In the genomic region with DNA sequence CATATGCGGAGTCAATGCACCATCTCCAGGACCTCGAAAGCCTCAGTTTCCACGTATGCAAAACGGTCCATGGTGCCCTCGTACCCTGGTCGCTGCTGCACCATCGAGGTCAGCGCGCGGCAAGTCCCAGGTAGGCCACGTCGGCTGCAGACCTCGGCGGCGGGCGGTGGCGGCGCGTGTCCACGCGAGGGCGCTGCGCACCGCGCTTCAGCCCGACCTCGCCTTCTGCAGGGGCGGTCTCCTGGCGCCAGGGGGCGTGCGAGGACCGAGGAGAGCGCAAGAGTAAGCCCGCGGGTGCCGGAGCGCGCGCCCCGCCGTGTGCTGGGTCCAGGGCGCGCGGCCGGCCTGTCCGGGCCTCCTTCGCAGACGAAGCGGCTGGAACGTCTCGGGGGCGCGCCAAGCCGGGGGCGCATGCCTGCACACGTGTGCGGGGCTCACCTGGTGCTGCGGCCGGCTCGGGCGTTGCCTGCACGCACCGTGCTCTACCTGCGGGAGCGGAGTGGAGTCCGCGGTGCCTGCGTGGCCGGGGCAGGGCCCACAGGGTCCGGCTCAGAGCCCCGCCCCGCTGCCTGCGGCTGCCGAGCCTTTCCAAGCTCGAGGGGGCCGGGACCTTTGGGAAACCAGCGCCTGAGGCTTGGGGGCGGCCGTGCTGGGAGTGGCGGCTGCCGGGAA, we compare ENCODE assay signal across 8 cellular contexts. TPM values are rescaled to one million over a fixed set of nuclear protein-coding genes. Genes with fewer than 3 reads are reported as not detected.
DNase-seq lines count a peak whose midpoint lies in the region; ATAC-seq and TF ChIP-seq lines count a peak whose summit lies in the region.

No MANE protein-coding gene starts in this region.

- DNase-seq in G401 (ENCODE audit: low spot score), result peak; percentile 81
- peak; percentile 86 to 87 for DNase-seq in Kasumi-1 (lab: John Stamatoyannopoulos, UW)
- DNase-seq in amniotic epithelial cell (ENCODE audit: low read depth), result peak; percentile 71
- DNase-seq in left ventricle myocardium superior, result peak; percentile 95
- DNase-seq in progenitor cell of endocrine pancreas (ENCODE audit: low spot score, unreplicated experiment), result peak; percentile 92
- DNase-seq in upper lobe of left lung, result peak; percentile 87 to 99

- peak; percentile 80 for TF ChIP-seq CTCF in SU-DHL-6 (IDR thresholded peaks at IDR 0.05; ENCODE audit: insufficient read depth, low read length, poor library complexity, severe bottlenecking)
- peak; percentile 100 for TF ChIP-seq CTCF in progenitor cell of endocrine pancreas (IDR thresholded peaks at IDR 0.05; ENCODE audit: unreplicated experiment)
- TF ChIP-seq CTCF in upper lobe of left lung (IDR thresholded peaks at IDR 0.05), result peak; percentile 100

- H3K27ac ChIP-seq in SU-DHL-6 (ENCODE audit: low read depth, low read length) (no peak overlapping the region), upper lobe of left lung (peak overlapping the region in 1 of 4 donors; percentile 26)

- in situ Hi-C loops in G401 (cut with HindIII; ENCODE audit: low sequenced_read_pairs), result no loop called here

- WGBS in upper lobe of left lung, 2 donors, result 6 to 9% methylated on average over 21 to 26 of the region's 81 CpGs

- TF ChIP-seq POLR2A in upper lobe of left lung (IDR thresholded peaks at IDR 0.05), result peak in 1 of 4 donors; percentile 24

- H3K36me3 ChIP-seq in SU-DHL-6 (ENCODE audit: low read length), result no peaks in the 10 kb centered on the region
- peaks cover 0 to 25% (median 8%) of the 10 kb centered on the region in 4 donors for H3K36me3 ChIP-seq in upper lobe of left lung

- no peak overlapping the region for H2AFZ ChIP-seq in SU-DHL-6 (ENCODE audit: low read depth, low read length, severe bottlenecking)

- H3K4me2 ChIP-seq in SU-DHL-6 (ENCODE audit: low read depth, low read length, poor library complexity, severe bottlenecking), result peak overlapping the region; percentile 34

- H3K27me3 Mint-ChIP-seq in progenitor cell of endocrine pancreas, result no peaks in the 10 kb centered on the region

- H3K9me3 ChIP-seq in SU-DHL-6 (ENCODE audit: insufficient read depth, low read length), result no peaks in the 10 kb centered on the region
- no peaks in the 10 kb centered on the region for H3K9me3 ChIP-seq in upper lobe of left lung

- H3K4me3 Mint-ChIP-seq in progenitor cell of endocrine pancreas (ENCODE audit: low read depth), result no peak overlapping the region

- H3K4me1 ChIP-seq in upper lobe of left lung, result peaks cover 7 to 14% (median 9%) of the 10 kb centered on the region in 4 donors

- no peak for TF ChIP-seq EP300 in upper lobe of left lung (IDR thresholded peaks at IDR 0.05)

- no peaks in the 10 kb centered on the region for H3K9me3 Mint-ChIP-seq in progenitor cell of endocrine pancreas (ENCODE audit: low read depth)

- no peak overlapping the region for H3K9ac ChIP-seq in SU-DHL-6 (ENCODE audit: low read length)

- no peaks in the 10 kb centered on the region for H3K9me2 ChIP-seq in SU-DHL-6 (replicated peaks; ENCODE audit: insufficient read depth, low read length)

- no peaks in the 10 kb centered on the region for H4K20me1 ChIP-seq in SU-DHL-6 (ENCODE audit: low read depth, low read length)

- no peak overlapping the region for H3K27ac Mint-ChIP-seq in progenitor cell of endocrine pancreas

- H3K36me3 Mint-ChIP-seq in progenitor cell of endocrine pancreas (ENCODE audit: insufficient read depth), result peaks cover 11% of the 10 kb centered on the region

- H3K27me3 ChIP-seq in SU-DHL-6 (ENCODE audit: low read length) (no peaks in the 10 kb centered on the region), upper lobe of left lung (no peaks in the 10 kb centered on the region)

- no peaks in the 10 kb centered on the region for H3K4me1 Mint-ChIP-seq in progenitor cell of endocrine pancreas (ENCODE audit: low read depth)

- no peaks in the 10 kb centered on the region for H3K79me2 ChIP-seq in SU-DHL-6 (ENCODE audit: insufficient read depth, low read length)

- ATAC-seq in GM21825 (IDR thresholded peaks at IDR 0.05; ENCODE audit: unreplicated experiment) (peak; percentile 93), left ventricle myocardium superior (peak; percentile 93), upper lobe of left lung (ENCODE audit: low FRiP score in 2 of 2) (peak; percentile 93 to 96)

- H3F3A ChIP-seq in SU-DHL-6 (ENCODE audit: insufficient read depth), result no peaks in the 10 kb centered on the region

- H3K4me3 ChIP-seq in SU-DHL-6 (ENCODE audit: insufficient read depth, low read length, poor library complexity, severe bottlenecking) (peak overlapping the region; percentile 14), upper lobe of left lung (peak overlapping the region; percentile 46 to 76 (median 66))

- intact Hi-C loops in left ventricle myocardium superior (cut with micrococcal nuclease), result loop anchor here (10.0 kb wide), 1 partner anchor 1595 kb away; no protein-coding TSS in a partner anchor

RNA-seq across cellular contexts. Expression of a gene that starts 54.0 kb away (rescaled TPM):
- total RNA-seq in G401 (2014; rRNA removed; shearing (Covaris generic)), result 426 and 496 TPM in 2 replicates
- total RNA-seq in left ventricle myocardium superior (64.8 TPM), progenitor cell of endocrine pancreas (80.8 TPM in 2 replicates), upper lobe of left lung (10 to 100 TPM; 21.8 to 64.2 (median 45.7) TPM)
